In genomic region chr11:114668109-114668508, GRCh38 we compare ENCODE assay signal across 20 cellular contexts. TPM values are rescaled to one million over a fixed set of nuclear protein-coding genes. Genes with fewer than 3 reads are reported as not detected.
DNase-seq lines count a peak whose midpoint lies in the region; ATAC-seq, FAIRE-seq and TF ChIP-seq lines count a peak whose summit lies in the region.
"Had no signal": no experiment of that assay in that cellular context is flagged by ENCODE, and none has a peak within 500 bp of the region (broad histone marks: within the 10 kb centered on the region; RNA-seq: fewer than 3 reads in every experiment).

No MANE protein-coding gene starts in this region.

- no peaks in the 10 kb centered on the region for H3K27me3 Mint-ChIP-seq in stimulated activated memory B cell treated with anti-CD40 and anti-IgM and Interleukin-4, amounts not matched to agents 10 μg/mL and 1 μg/mL and 100 μg/mL, for 72 hours

- no peak overlapping the region for H3K56ac ChIP-seq in mesendoderm (ENCODE audit: low read length)

- H3K4me2 ChIP-seq in mesendoderm (ENCODE audit: low read length), result no peak overlapping the region

- H3K27ac ChIP-seq in VCaP, result no peak overlapping the region
- no peak overlapping the region for H3K27ac ChIP-seq in mesendoderm (ENCODE audit: low read depth, low read length)
- peak overlapping the region; percentile 67 to 73 (median 71) for H3K27ac ChIP-seq in transverse colon
- H3K27ac ChIP-seq: C4-2B had no signal

- H3K4me1 Mint-ChIP-seq in stimulated activated memory B cell treated with anti-CD40 and anti-IgM and Interleukin-4, amounts not matched to agents 10 μg/mL and 1 μg/mL and 100 μg/mL, for 72 hours, result no peaks in the 10 kb centered on the region
- H3K4me1 Mint-ChIP-seq: H9 had no signal

- H3K27ac Mint-ChIP-seq in stimulated activated memory B cell treated with anti-CD40 and anti-IgM and Interleukin-4, amounts not matched to agents 10 μg/mL and 1 μg/mL and 100 μg/mL, for 72 hours, result no peak overlapping the region
- H3K27ac Mint-ChIP-seq: CD4-positive, alpha-beta T cell; H9 had no signal

- DNase-seq in GM19239 (ENCODE audit: insufficient read length, low spot score), result no peak
- peak; percentile 3 for DNase-seq in mesendoderm
- DNase-seq in transverse colon, result no peak
- DNase-seq in MV-4-11 (lab: John Stamatoyannopoulos, UW), result no peak
- DNase-seq: ACHN; AML-193; CD4-positive, alpha-beta T cell; DMS153; DMS79; GDM1; H9; IMR-90 had no signal

- H3K18ac ChIP-seq in mesendoderm (ENCODE audit: low read length), result no peak overlapping the region

- H3K9me3 Mint-ChIP-seq in stimulated activated memory B cell treated with anti-CD40 and anti-IgM and Interleukin-4, amounts not matched to agents 10 μg/mL and 1 μg/mL and 100 μg/mL, for 72 hours, result peaks cover 10% of the 10 kb centered on the region

- H3K36me3 ChIP-seq in mesendoderm (ENCODE audit: control insufficient read depth, insufficient read depth, low read length), result no peaks in the 10 kb centered on the region
- H3K36me3 ChIP-seq in transverse colon, result peaks cover 0 to 6% (median 0%) of the 10 kb centered on the region in 4 donors

- H3K36me3 Mint-ChIP-seq in stimulated activated memory B cell treated with anti-CD40 and anti-IgM and Interleukin-4, amounts not matched to agents 10 μg/mL and 1 μg/mL and 100 μg/mL, for 72 hours, result no peaks in the 10 kb centered on the region

- no peak for TF ChIP-seq POLR2A in transverse colon (IDR thresholded peaks at IDR 0.05)

- H3K4me3 ChIP-seq in mesendoderm (ENCODE audit: low read length) (no peak overlapping the region), transverse colon (no peak overlapping the region)

- intact Hi-C loops in transverse colon (cut with DNase I; ENCODE audit: low total_unique reads), result no loop called here

- in situ Hi-C loops in transverse colon (cut with MboI; ENCODE audit: low pct_ligation_motif_present in 1 of 4, low pct_unique_long_range_greater_than_20kb in 1 of 4, low sequenced_read_pairs in 3 of 4), result loop anchor here in 1 of 4 donors (25.0 kb wide), 1 partner anchor 106 kb away; the partner anchor contains the start of gene NXPE1

- no peak overlapping the region for H2BK120ac ChIP-seq in mesendoderm (ENCODE audit: low read depth, low read length)

- H2BK5ac ChIP-seq in mesendoderm (ENCODE audit: low read length), result no peak overlapping the region

- ATAC-seq in stimulated activated memory B cell treated with anti-CD40 and anti-IgM and Interleukin-4, amounts not matched to agents 10 μg/mL and 1 μg/mL and 100 μg/mL, for 72 hours, result no peak

- H2BK15ac ChIP-seq in mesendoderm (replicated peaks; ENCODE audit: low read depth), result no peak overlapping the region

- no peaks in the 10 kb centered on the region for H3K79me1 ChIP-seq in mesendoderm (ENCODE audit: low read length)

- peaks cover 12 to 15% of the 10 kb centered on the region in 2 donors for H3K9me3 ChIP-seq in transverse colon

- no peak overlapping the region for H4K8ac ChIP-seq in mesendoderm (ENCODE audit: low read depth, low read length)

- H3K4me1 ChIP-seq in mesendoderm (ENCODE audit: control insufficient read depth, low read depth, low read length) (no peaks in the 10 kb centered on the region), transverse colon (peaks cover 0 to 47% (median 18%) of the 10 kb centered on the region in 4 donors)

- FAIRE-seq in GM19239 (lab: Jason Lieb, UNC), result peak; percentile 23
- FAIRE-seq: A204.1, GM12892, H1, HTR-8/SVneo had no signal

- TF ChIP-seq EP300 in transverse colon (IDR thresholded peaks at IDR 0.05; ENCODE audit: low read depth), result no peak

- H3K4me3 Mint-ChIP-seq in stimulated activated memory B cell treated with anti-CD40 and anti-IgM and Interleukin-4, amounts not matched to agents 10 μg/mL and 1 μg/mL and 100 μg/mL, for 72 hours, result no peak overlapping the region
- H3K4me3 Mint-ChIP-seq: CD4-positive, alpha-beta T cell; H9 had no signal

- no peak overlapping the region for H3K4ac ChIP-seq in mesendoderm (ENCODE audit: low read depth, low read length)

- no peak overlapping the region for H4K5ac ChIP-seq in mesendoderm (ENCODE audit: low read length)

- TF ChIP-seq CTCF in VCaP (conservative IDR thresholded peaks at IDR 0.05), result 0 out of 2 replicates have a peak, but pooled peaks have one; percentile 12
- TF ChIP-seq CTCF in transverse colon (IDR thresholded peaks at IDR 0.05), result no peak

- H3K27me3 ChIP-seq in mesendoderm (ENCODE audit: insufficient read depth, low read length, poor library complexity), result peaks cover 2% of the 10 kb centered on the region
- H3K27me3 ChIP-seq in transverse colon, result no peaks in the 10 kb centered on the region

- no peaks in the 10 kb centered on the region for H3K79me2 ChIP-seq in mesendoderm (ENCODE audit: control insufficient read depth, insufficient read depth, low read length)

- no peak overlapping the region for H3K23ac ChIP-seq in mesendoderm (ENCODE audit: low read length)

- H2AK5ac ChIP-seq in mesendoderm (ENCODE audit: low read length), result no peak overlapping the region

- H3K9ac ChIP-seq in mesendoderm (ENCODE audit: low read length), result no peak overlapping the region

RNA-seq across cellular contexts. Expression of gene NXPE2, which starts 10.2 kb away (rescaled TPM):
- polyA plus RNA-seq in mesendoderm (2013, experiment 1 of 2), result 0.03 TPM
- polyA plus RNA-seq in mesendoderm (2013, experiment 2 of 2), result 0.07 TPM
- total RNA-seq in transverse colon, result 10 to 100 TPM; 20.2 to 35.9 (median 28.4) TPM
- total RNA-seq: CD4-positive, alpha-beta T cell; Daoy; H1; IMR-90 had no signal
- polyA plus RNA-seq: H1, IMR-90 had no signal

Comparison
In these comparisons a context has a peak if more than half of its experiments do, and no peak if none do; other contexts are left out.
1. H3K27ac ChIP-seq: peak in transverse colon (4 of 4); none in VCaP (single experiment) and mesendoderm (single experiment).